ENCODE assay signal across 9 cellular contexts in the genomic region with DNA sequence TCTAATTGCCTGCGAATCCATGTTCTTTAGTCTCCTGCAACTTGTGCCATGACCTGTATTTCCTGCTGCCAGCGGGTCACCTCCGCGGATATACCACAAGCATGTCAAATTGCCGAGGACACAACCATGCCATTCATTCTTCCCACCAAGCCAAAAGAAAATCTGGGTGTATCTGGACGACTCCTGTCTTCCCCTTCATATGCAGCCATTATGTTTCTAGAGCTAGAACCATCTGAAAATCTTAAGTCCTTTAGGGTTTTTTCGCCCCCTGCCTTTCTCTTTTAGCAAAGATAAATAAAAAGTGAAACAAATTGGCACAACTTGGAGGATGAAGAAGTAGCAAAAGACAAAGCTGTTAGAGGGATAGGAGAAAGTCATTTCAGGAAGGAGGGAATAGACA.
DNase-seq lines count a peak whose midpoint lies in the region; ATAC-seq, FAIRE-seq and TF ChIP-seq lines count a peak whose summit lies in the region.
"Had no signal": no experiment of that assay in that cellular context is flagged by ENCODE, and none has a peak within 500 bp of the region (broad histone marks: within the 10 kb centered on the region; RNA-seq: fewer than 3 reads in every experiment).

No MANE protein-coding gene starts in this region.

- H3K27me3 Mint-ChIP-seq in activated B cell treated with CpG ODN at 0.5 μM for 24 hours: no peaks in the 10 kb centered on the region

- peaks cover 28% of the 10 kb centered on the region for H3F3A ChIP-seq in GM23248 (ENCODE audit: insufficient read depth)

- H2AFZ ChIP-seq in ACC112 (ENCODE audit: low read length, unreplicated experiment) (peak overlapping the region; percentile 39), GM23248 (peak overlapping the region; percentile 46)

- H3K9me3 Mint-ChIP-seq in activated B cell treated with CpG ODN at 0.5 μM for 24 hours: no peaks in the 10 kb centered on the region

- H3K9me3 ChIP-seq in GM23248 (ENCODE audit: low read depth): no peaks in the 10 kb centered on the region
- H3K9me3 ChIP-seq: SJCRH30 had no signal

- no peaks in the 10 kb centered on the region for H3K36me3 ChIP-seq in ACC112 (ENCODE audit: insufficient read depth, low read length)
- no peaks in the 10 kb centered on the region for H3K36me3 ChIP-seq in GM23248 (ENCODE audit: low read depth)
- H3K36me3 ChIP-seq: SJCRH30 had no signal

- TF ChIP-seq POLR2A in H54 (IDR thresholded peaks at IDR 0.05; ENCODE audit: low read depth, low read length): no peak

- peak overlapping the region; percentile 95 for H3K4me3 ChIP-seq in ACC112 (ENCODE audit: low read depth, low read length)
- H3K4me3 ChIP-seq in GM23248: peak overlapping the region; percentile 44

- H3K27me3 ChIP-seq in ACC112 (ENCODE audit: insufficient read depth, low read length) (no peaks in the 10 kb centered on the region), GM23248 (replicated peaks; ENCODE audit: insufficient read depth) (no peaks in the 10 kb centered on the region)
- H3K27me3 ChIP-seq: SJCRH30 had no signal

- in situ Hi-C loops in GM23248 (cut with MboI): no loop called here

- WGBS in GM23248 (ENCODE audit: low coverage in 1 of 2, low lambda C conversion rate in 2 of 2, missing lambda C conversion rate in 2 of 2), 2 experiments: 51 to 61% methylated on average over 7 of the region's 7 CpGs

- CTCF ChIA-PET in activated B cell treated with CpG ODN at 0.5 μM for 24 hours (lab: Charles Lee): interaction anchor here (0.7 to 1.5 kb wide), 5 partner anchors 23 to 454 kb away, joined by 3 to 4 read pairs (median 3); no protein-coding TSS in a partner anchor

- H3K9me2 ChIP-seq in GM23248 (ENCODE audit: insufficient read depth): no peaks in the 10 kb centered on the region

- H3K27ac Mint-ChIP-seq in activated B cell treated with CpG ODN at 0.5 μM for 24 hours: peak overlapping the region; percentile 90

- H3K36me3 Mint-ChIP-seq in activated B cell treated with CpG ODN at 0.5 μM for 24 hours (ENCODE audit: low read depth): peaks cover 2% of the 10 kb centered on the region

- no peak for FAIRE-seq in H54 (lab: Jason Lieb, UNC)

- POLR2A ChIA-PET in activated B cell treated with CpG ODN at 0.5 μM for 24 hours (lab: Charles Lee): interaction anchor here (0.7 to 2.9 kb wide), 11 partner anchors 10 to 336 kb away, joined by 3 to 33 read pairs (median 7); a partner anchor contains a TSS

- H3K79me2 ChIP-seq in ACC112 (ENCODE audit: control insufficient read depth, insufficient read depth, low read length, unreplicated experiment) (peaks cover 63% of the 10 kb centered on the region), GM23248 (ENCODE audit: insufficient read depth) (peaks cover 78% of the 10 kb centered on the region)

- peak overlapping the region; percentile 98 for H3K27ac ChIP-seq in ACC112 (ENCODE audit: low read depth, low read length)
- H3K27ac ChIP-seq in GM23248: peak overlapping the region; percentile 99

- peak overlapping the region; percentile 100 for H3K4me2 ChIP-seq in GM23248 (ENCODE audit: unreplicated experiment)

- H3K9ac ChIP-seq in GM23248: peak overlapping the region; percentile 99

- H3K4me1 ChIP-seq in ACC112 (ENCODE audit: control insufficient read depth, insufficient read depth, low read length, unreplicated experiment) (peaks cover 26% of the 10 kb centered on the region), GM23248 (ENCODE audit: insufficient read depth) (peaks cover 36% of the 10 kb centered on the region)

- intact Hi-C loops in activated B cell treated with CpG ODN at 0.5 μM for 24 hours (cut with micrococcal nuclease): loop anchor here (1.0 to 5.0 kb wide), 6 partner anchors 31 to 1623 kb away; a partner anchor contains a TSS

- peaks cover 73% of the 10 kb centered on the region for H3K4me1 Mint-ChIP-seq in activated B cell treated with CpG ODN at 0.5 μM for 24 hours

- no peaks in the 10 kb centered on the region for H4K20me1 ChIP-seq in GM23248 (ENCODE audit: insufficient read depth)

- ATAC-seq in activated B cell treated with CpG ODN at 0.5 μM for 24 hours (ENCODE audit: low read depth): no peak
- no peak for ATAC-seq in left lobe of liver

- H3K4me3 Mint-ChIP-seq in activated B cell treated with CpG ODN at 0.5 μM for 24 hours: peak overlapping the region; percentile 71

- DNase-seq in GM23248: peak; percentile 36
- no peak for DNase-seq in activated B cell treated with CpG ODN at 0.5 μM for 24 hours
- DNase-seq in inferior parietal cortex (ENCODE audit: extremely low spot score): peak; percentile 16
- DNase-seq in H54 (ENCODE audit: insufficient read length, low spot score): no peak
- no peak for DNase-seq in left lobe of liver (ENCODE audit: low spot score)
- no peak for DNase-seq in NCI-H446 (lab: John Stamatoyannopoulos, UW)
- DNase-seq in AG08396 (ENCODE audit: low spot score): no peak

- TF ChIP-seq CTCF in activated B cell treated with CpG ODN at 0.5 μM for 24 hours (IDR thresholded peaks at IDR 0.05): no peak

Comparison
In these comparisons a context has a peak if more than half of its experiments do, and no peak if none do; other contexts are left out.
1. DNase-seq: peak in GM23248 (single experiment) and inferior parietal cortex (single experiment); none in activated B cell treated with CpG ODN at 0.5 μM for 24 hours (single experiment), H54 (single experiment), left lobe of liver (single experiment), NCI-H446 (0 of 2) and AG08396 (single experiment).